ENCODE assay signal across 16 cellular contexts in genomic region chr15:90822204-90822955, GRCh38. TPM values are rescaled to one million over a fixed set of nuclear protein-coding genes. Genes with fewer than 3 reads are reported as not detected.
DNase-seq lines count a peak whose midpoint lies in the region; ATAC-seq and TF ChIP-seq lines count a peak whose summit lies in the region.
"Had no signal": no experiment of that assay in that cellular context is flagged by ENCODE, and none has a peak within 500 bp of the region (broad histone marks: within the 10 kb centered on the region; RNA-seq: fewer than 3 reads in every experiment).

No MANE protein-coding gene starts in this region.

- intact Hi-C loops in sigmoid colon (cut with DNase I), result no loop called here
- intact Hi-C loops in naive thymus-derived CD4-positive, alpha-beta T cell (cut with micrococcal nuclease), result no loop called here

- WGBS in sigmoid colon, 2 donors, result 90 to 93% methylated on average over 8 of the region's 8 CpGs

- TF ChIP-seq EP300 in sigmoid colon (IDR thresholded peaks at IDR 0.05), result no peak

- peak overlapping the region; percentile 62 for H3K27ac Mint-ChIP-seq in T-helper 17 cell
- peak overlapping the region in 3 of 5 experiments; percentile 17 to 67 (median 56) for H3K27ac Mint-ChIP-seq in brain
- H3K27ac Mint-ChIP-seq in naive thymus-derived CD4-positive, alpha-beta T cell, result peak overlapping the region in 2 of 9 donors; percentile 55 to 77

- no peak for ATAC-seq in T-helper 17 cell
- ATAC-seq in naive thymus-derived CD4-positive, alpha-beta T cell, result no peak

- H3K4me3 Mint-ChIP-seq in T-helper 17 cell, result no peak overlapping the region
- no peak overlapping the region for H3K4me3 Mint-ChIP-seq in brain
- H3K4me3 Mint-ChIP-seq in naive thymus-derived CD4-positive, alpha-beta T cell, result no peak overlapping the region
- H3K4me3 Mint-ChIP-seq: CD14-positive monocyte had no signal

- in situ Hi-C loops in GM13976 (cut with MboI; ENCODE audit: low sequenced_read_pairs, unreplicated experiment), result no loop called here

- H3K27me3 ChIP-seq in sigmoid colon, result no peaks in the 10 kb centered on the region
- no peaks in the 10 kb centered on the region for H3K27me3 ChIP-seq in naive thymus-derived CD4-positive, alpha-beta T cell (ENCODE audit: control insufficient read depth in 2 of 2, insufficient read depth in 2 of 2, low read length in 2 of 2)

- H3K4me1 Mint-ChIP-seq in T-helper 17 cell (peaks cover 8% of the 10 kb centered on the region), brain (peaks cover 12% of the 10 kb centered on the region)
- H3K4me1 Mint-ChIP-seq in naive thymus-derived CD4-positive, alpha-beta T cell, result peaks cover 0 to 70% (median 8%) of the 10 kb centered on the region in 7 donors

- peak; percentile 46 for DNase-seq in activated CD8-positive, alpha-beta memory T cell treated with anti-CD3 and anti-CD28 coated beads, Interleukin-2, amount 50 U/mL, for 48 hours
- DNase-seq in activated CD8-positive, alpha-beta memory T cell treated with anti-CD3 and anti-CD28 coated beads for 24 hours, result no peak
- DNase-seq in T-helper 17 cell (no peak), sigmoid colon (peak; percentile 25), GM13976 (ENCODE audit: low spot score) (no peak), cerebellar nuclear complex (lab: John Stamatoyannopoulos, UW) (no peak)
- DNase-seq in naive thymus-derived CD4-positive, alpha-beta T cell, result no peak
- DNase-seq: COR-L47, KG1, NCI-H1436, NCI-H2029, NCI-H2171, NCI-H446 treated with DMSO at 0.1 percent for 48 hours, OCI-M1 had no signal

- H3K9me3 Mint-ChIP-seq in brain, result no peaks in the 10 kb centered on the region
- peaks cover 0 to 3% (median 0%) of the 10 kb centered on the region in 11 donors for H3K9me3 Mint-ChIP-seq in naive thymus-derived CD4-positive, alpha-beta T cell

- POLR2A ChIA-PET in naive thymus-derived CD4-positive, alpha-beta T cell (lab: Charles Lee), result no interaction called here

- no peaks in the 10 kb centered on the region for H3K9me3 ChIP-seq in T-helper 17 cell (ENCODE audit: control insufficient read depth, low read length, poor library complexity, severe bottlenecking)
- H3K9me3 ChIP-seq in sigmoid colon, result no peaks in the 10 kb centered on the region
- no peaks in the 10 kb centered on the region for H3K9me3 ChIP-seq in naive thymus-derived CD4-positive, alpha-beta T cell (ENCODE audit: control insufficient read depth in 2 of 3, low read length in 3 of 3)

- TF ChIP-seq POLR2A in sigmoid colon (IDR thresholded peaks at IDR 0.05), result no peak

- no peaks in the 10 kb centered on the region for H3K4me1 ChIP-seq in sigmoid colon
- H3K4me1 ChIP-seq in naive thymus-derived CD4-positive, alpha-beta T cell (ENCODE audit: control insufficient read depth in 2 of 2, insufficient read depth in 2 of 2, low read length in 2 of 2), result no peaks in the 10 kb centered on the region

- CTCF ChIA-PET in naive thymus-derived CD4-positive, alpha-beta T cell (lab: Charles Lee), result interaction anchor here (0.7 kb wide), 1 partner anchor 84 kb away, joined by 4 read pairs; no protein-coding TSS in a partner anchor

- H3K4me3 ChIP-seq in sigmoid colon, result no peak overlapping the region
- H3K4me3 ChIP-seq in naive thymus-derived CD4-positive, alpha-beta T cell (ENCODE audit: low read length), result no peak overlapping the region

- H3K27me3 Mint-ChIP-seq in T-helper 17 cell (no peaks in the 10 kb centered on the region), brain (no peaks in the 10 kb centered on the region)
- no peaks in the 10 kb centered on the region for H3K27me3 Mint-ChIP-seq in naive thymus-derived CD4-positive, alpha-beta T cell

- H3K27ac ChIP-seq in sigmoid colon, result no peak overlapping the region
- H3K27ac ChIP-seq in naive thymus-derived CD4-positive, alpha-beta T cell (ENCODE audit: low read depth, low read length), result no peak overlapping the region

- no peaks in the 10 kb centered on the region for H3K36me3 ChIP-seq in sigmoid colon
- H3K36me3 ChIP-seq in naive thymus-derived CD4-positive, alpha-beta T cell (ENCODE audit: control insufficient read depth in 2 of 3, insufficient read depth in 3 of 3, low read length in 3 of 3), result no peaks in the 10 kb centered on the region

- TF ChIP-seq CTCF in brain (conservative IDR thresholded peaks at IDR 0.05) (no peak), sigmoid colon (IDR thresholded peaks at IDR 0.05) (no peak), GM13976 (IDR thresholded peaks at IDR 0.05; ENCODE audit: borderline replicate concordance, control extremely low read depth, extremely low read depth, insufficient read depth, missing control alignments) (no peak)

- H3K36me3 Mint-ChIP-seq in T-helper 17 cell (ENCODE audit: low read depth), result no peaks in the 10 kb centered on the region
- no peaks in the 10 kb centered on the region for H3K36me3 Mint-ChIP-seq in brain
- H3K36me3 Mint-ChIP-seq in naive thymus-derived CD4-positive, alpha-beta T cell, result peaks cover 0 to 24% (median 0%) of the 10 kb centered on the region in 5 donors

RNA-seq across cellular contexts. Expression of gene FURIN, which starts 46.0 kb away (rescaled TPM):
- total RNA-seq in T-helper 17 cell (100 to 1,000 TPM; 133 to 260 TPM), sigmoid colon (10 to 100 TPM; 21.0 to 35.0 (median 24.3) TPM)
- polyA plus RNA-seq in brain (ENCODE audit: insufficient read depth, low read depth, low replicate concordance) (22.9 TPM), sigmoid colon (10 to 100 TPM; 23.4 to 69.2 (median 30.1) TPM)
- total RNA-seq in naive thymus-derived CD4-positive, alpha-beta T cell, result 100 to 1,000 TPM in 1 of 5 experiments, 10 to 100 TPM in 4; 31.8 to 516 (median 58.9) TPM
- 1 to 10 TPM; 2.0 to 4.0 TPM for polyA plus RNA-seq in naive thymus-derived CD4-positive, alpha-beta T cell

Comparison
In these comparisons a context has a peak if more than half of its experiments do, and no peak if none do; other contexts are left out.
1. DNase-seq: peak in activated CD8-positive, alpha-beta memory T cell treated with anti-CD3 and anti-CD28 coated beads, Interleukin-2, amount 50 U/mL, for 48 hours (single experiment) and sigmoid colon (single experiment); none in activated CD8-positive, alpha-beta memory T cell treated with anti-CD3 and anti-CD28 coated beads for 24 hours (single experiment), T-helper 17 cell (0 of 3), GM13976 (single experiment), cerebellar nuclear complex (0 of 2) and naive thymus-derived CD4-positive, alpha-beta T cell (0 of 9).